In the genomic region with DNA sequence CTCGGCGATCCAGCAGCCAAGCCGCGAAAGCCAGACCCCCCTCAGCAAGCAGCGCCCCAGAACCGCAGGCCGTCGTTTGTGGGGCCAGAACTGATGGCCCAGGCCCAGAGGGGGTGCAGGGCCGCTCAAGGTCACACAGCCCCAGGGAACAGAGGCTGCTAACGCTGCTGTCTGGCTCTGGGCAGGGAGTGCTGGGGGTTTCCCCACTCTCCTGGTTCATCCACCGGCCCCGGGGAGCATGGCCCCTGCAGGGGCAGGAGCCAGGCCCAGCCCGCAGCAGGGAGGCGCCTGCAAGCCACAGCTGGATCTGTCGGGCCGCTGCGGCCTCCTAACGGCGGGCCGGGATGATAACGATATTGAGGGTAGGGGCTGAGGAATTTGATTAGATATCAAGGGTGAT, we compare ENCODE assay signal across 28 cellular contexts.
"Had no signal": no experiment of that assay in that cellular context is flagged by ENCODE, and none has a peak within 500 bp of the region (broad histone marks: within the 10 kb centered on the region; RNA-seq: fewer than 3 reads in every experiment).

No MANE protein-coding gene starts in this region.

- H3K27me3 ChIP-seq: body of pancreas, foreskin keratinocyte, gastrocnemius medialis had no signal

- ATAC-seq: activated CD4-positive, alpha-beta T cell treated with anti-CD3 and anti-CD28 coated beads for 36 hours; activated CD8-positive, alpha-beta memory T cell treated with anti-CD3 and anti-CD28 coated beads, Interleukin-2, amount 10 ng/mL, durations not matched to agents 7 days and 5 days; activated CD8-positive, alpha-beta T cell treated with anti-CD3 and anti-CD28 coated beads, Interleukin-2, amount 10 ng/mL, durations not matched to agents 7 days and 5 days; activated naive CD4-positive, alpha-beta T cell treated with anti-CD3 and anti-CD28 coated beads, Interleukin-2, amount 50 U/mL, for 72 hours; body of pancreas; effector memory CD8-positive, alpha-beta T cell; foreskin keratinocyte; gastrocnemius medialis had no signal

- H3K36me3 ChIP-seq: esophagus muscularis mucosa, gastrocnemius medialis, heart left ventricle had no signal

- H3K4me1 ChIP-seq: body of pancreas, esophagus muscularis mucosa, foreskin keratinocyte, gastrocnemius medialis, heart left ventricle had no signal

- DNase-seq: activated CD4-positive, alpha-beta memory T cell treated with anti-CD3 and anti-CD28 coated beads for 36 hours; activated CD4-positive, alpha-beta T cell treated with anti-CD3 and anti-CD28 coated beads for 36 hours; activated CD4-positive, alpha-beta T cell treated with anti-CD3 and anti-CD28 coated beads, Interleukin-2, amount 10 ng/mL, durations not matched to agents 24 days and 14 days; activated CD4-positive, CD25-positive, alpha-beta regulatory T cell; activated CD4-positive, CD25-positive, alpha-beta regulatory T cell treated with anti-CD3 and anti-CD28 coated beads, Interleukin-2, amount 50 U/mL, for 72 hours; activated CD8-positive, alpha-beta memory T cell treated with anti-CD3 and anti-CD28 coated beads, Interleukin-2, amount 10 ng/mL, durations not matched to agents 7 days and 5 days; activated CD8-positive, alpha-beta memory T cell treated with anti-CD3 and anti-CD28 coated beads, Interleukin-2, amount 50 U/mL, for 4 hours; activated CD8-positive, alpha-beta T cell treated with anti-CD3 and anti-CD28 coated beads, Interleukin-2, amount 10 ng/mL, durations not matched to agents 7 days and 5 days; activated gamma-delta T cell; activated naive CD4-positive, alpha-beta T cell; activated naive CD4-positive, alpha-beta T cell treated with anti-CD3 and anti-CD28 coated beads, Interleukin-2, amount 10 ng/mL, durations not matched to agents 7 days and 5 days; activated naive CD8-positive, alpha-beta T cell treated with anti-CD3 and anti-CD28 coated beads, Interleukin-2, amount 10 ng/mL, durations not matched to agents 7 days and 5 days; activated T-cell treated with anti-CD3 and anti-CD28 coated beads, Interleukin-2, amount 50 U/mL, for 1 hour; activated T-cell treated with anti-CD3 and anti-CD28 coated beads, Interleukin-2, amount 50 U/mL, for 48 hours; amniotic stem cell; anterior cingulate cortex; body of pancreas; dorsolateral prefrontal cortex; effector memory CD8-positive, alpha-beta T cell; erythroblast; foreskin keratinocyte; gastrocnemius medialis; glutamatergic neuron; heart left ventricle; T-helper 2 cell had no signal

- H3K27ac ChIP-seq: body of pancreas, coronary artery, dorsolateral prefrontal cortex, esophagus muscularis mucosa, foreskin keratinocyte, gastrocnemius medialis, heart left ventricle had no signal

- H3K4me3 ChIP-seq: body of pancreas, coronary artery, dorsolateral prefrontal cortex, esophagus muscularis mucosa, gastrocnemius medialis, heart left ventricle had no signal

- H3K9me3 ChIP-seq: body of pancreas, gastrocnemius medialis had no signal
